In genomic region chr12:6020930-6021329, GRCh38 we compare ENCODE assay signal across 15 cellular contexts.
DNase-seq lines count a peak whose midpoint lies in the region; ATAC-seq, FAIRE-seq and TF ChIP-seq lines count a peak whose summit lies in the region.
"Had no signal": no experiment of that assay in that cellular context is flagged by ENCODE, and none has a peak within 500 bp of the region (broad histone marks: within the 10 kb centered on the region; RNA-seq: fewer than 3 reads in every experiment).

No MANE protein-coding gene starts in this region.

- POLR2A ChIA-PET in endothelial cell of umbilical vein (lab: Charles Lee), result no interaction called here

- BruUV-seq in endothelial cell of umbilical vein (replicated peaks; lab: Mats Ljungman, UMichigan), result no TSS peak

- no peak overlapping the region for H3K9ac ChIP-seq in endothelial cell of umbilical vein (replicated peaks; ENCODE audit: extremely low read depth, insufficient read depth, low read length)

- peak overlapping the region; percentile 7 for H3K27ac ChIP-seq in endothelial cell of umbilical vein (ENCODE audit: insufficient read depth, low read depth, low read length)
- no peak overlapping the region for H3K27ac ChIP-seq in pancreas
- H3K27ac ChIP-seq: coronary artery, gastrocnemius medialis had no signal

- no peak overlapping the region for H3K4me2 ChIP-seq in endothelial cell of umbilical vein (ENCODE audit: insufficient read depth, low read length)

- no peak overlapping the region for H2AFZ ChIP-seq in endothelial cell of umbilical vein (ENCODE audit: low read depth, low read length)

- TF ChIP-seq POLR2A in endothelial cell of umbilical vein (IDR thresholded peaks at IDR 0.05; ENCODE audit: low read depth, low read length), result no peak

- H3K9me3 ChIP-seq in endothelial cell of umbilical vein (replicated peaks; ENCODE audit: control insufficient read depth, insufficient read depth, low read length) (no peaks in the 10 kb centered on the region), pancreas (no peaks in the 10 kb centered on the region)
- H3K9me3 ChIP-seq: gastrocnemius medialis had no signal

- intact Hi-C loops in endothelial cell of umbilical vein (cut with micrococcal nuclease), result no loop called here
- intact Hi-C loops in pancreas (cut with DNase I), result no loop called here

- dilution Hi-C loops in endothelial cell of umbilical vein (cut with MboI; ENCODE audit: extremely low pct_ligation_motif_present, low sequenced_read_pairs), result no loop called here

- H3K9me1 ChIP-seq in endothelial cell of umbilical vein (replicated peaks; ENCODE audit: control insufficient read depth, extremely low read depth, insufficient read depth, low read length), result no peaks in the 10 kb centered on the region

- ATAC-seq in pancreas, result no peak
- ATAC-seq: gastrocnemius medialis; naive thymus-derived CD4-positive, alpha-beta T cell; stimulated activated memory B cell treated with anti-CD40 and anti-IgM and Interleukin-4, amounts not matched to agents 10 μg/mL and 1 μg/mL and 100 μg/mL, for 72 hours had no signal

- H3K4me3 ChIP-seq in endothelial cell of umbilical vein (replicated peaks in 1 of 3; ENCODE audit: insufficient read depth in 1 of 3, low read depth in 1 of 3, low read length in 3 of 3) (no peak overlapping the region), pancreas (no peak overlapping the region)
- H3K4me3 ChIP-seq: coronary artery, gastrocnemius medialis had no signal

- H3K36me3 ChIP-seq in endothelial cell of umbilical vein (ENCODE audit: control insufficient read depth in 2 of 2, extremely low read depth in 1 of 2, insufficient read depth in 2 of 2, low read length in 2 of 2), result peaks cover 52 to 68% of the 10 kb centered on the region in 2 experiments
- H3K36me3 ChIP-seq in pancreas, result no peaks in the 10 kb centered on the region
- H3K36me3 ChIP-seq: gastrocnemius medialis had no signal

- no peak for TF ChIP-seq CTCF in endothelial cell of umbilical vein (IDR thresholded peaks at IDR 0.05; ENCODE audit: extremely low read depth in 1 of 2, insufficient read depth in 1 of 2, low read depth in 1 of 2, low read length in 2 of 2)
- no peak for TF ChIP-seq CTCF in pancreas (IDR thresholded peaks at IDR 0.05)

- peaks cover 22% of the 10 kb centered on the region for H3K79me2 ChIP-seq in endothelial cell of umbilical vein (ENCODE audit: control insufficient read depth, insufficient read depth, low read length)

- 52 to 55% methylated on average over 5 of the region's 5 CpGs for WGBS in pancreas, 2 donors

- H3K4me1 ChIP-seq in endothelial cell of umbilical vein (ENCODE audit: control insufficient read depth, extremely low read depth, insufficient read depth, low read length), result peaks cover 5% of the 10 kb centered on the region
- H3K4me1 ChIP-seq in pancreas, result no peaks in the 10 kb centered on the region
- H3K4me1 ChIP-seq: gastrocnemius medialis had no signal

- H3K27me3 ChIP-seq in endothelial cell of umbilical vein (ENCODE audit: control insufficient read depth in 2 of 2, insufficient read depth in 2 of 2, low read length in 2 of 2), result no peaks in the 10 kb centered on the region
- H3K27me3 ChIP-seq in pancreas, result no peaks in the 10 kb centered on the region
- H3K27me3 ChIP-seq: gastrocnemius medialis had no signal

- FAIRE-seq in endothelial cell of umbilical vein (lab: Jason Lieb, UNC) (peak; percentile 77), pancreas (lab: Jason Lieb, UNC) (no peak)
- FAIRE-seq: astrocyte had no signal

- peaks cover 5% of the 10 kb centered on the region for H4K20me1 ChIP-seq in endothelial cell of umbilical vein (replicated peaks; ENCODE audit: control insufficient read depth, extremely low read depth, insufficient read depth, low read length)

- CTCF ChIA-PET in endothelial cell of umbilical vein (lab: Charles Lee), result no interaction called here

- DNase-seq in NAMALWA (ENCODE audit: low spot score) (peak; percentile 16), NCI-H345 treated with DMSO at 0.1 percent for 48 hours (lab: John Stamatoyannopoulos, UW; ENCODE audit: unreplicated experiment) (peak; percentile 43), endothelial cell of umbilical vein (ENCODE audit: low read depth, low spot score) (peak; percentile 60), renal cortical epithelial cell (ENCODE audit: low read depth) (peak; percentile 52), pancreas (no peak), midbrain (lab: John Stamatoyannopoulos, UW) (no peak)
- DNase-seq in activated CD4-positive, alpha-beta T cell treated with anti-CD3 and anti-CD28 coated beads, Interleukin-2, amount 50 U/mL, for 4 hours, result no peak
- DNase-seq: activated naive CD4-positive, alpha-beta T cell treated with Interleukin-2 at 50 U/mL for 16 hours; gastrocnemius medialis; IMR-90; naive thymus-derived CD4-positive, alpha-beta T cell; NCI-H446 had no signal

TF ChIP-seq in endothelial cell of umbilical vein, 7 proteins besides CTCF, POLR2A, EP300 and RAD21:
- TF ChIP-seq MAX (IDR thresholded peaks at IDR 0.05; ENCODE audit: insufficient read depth, insufficient read length), result no peak
- TF ChIP-seq MYC (IDR thresholded peaks at IDR 0.05; ENCODE audit: low read depth, low read length), result no peak
- TF ChIP-seq FOS (IDR thresholded peaks at IDR 0.05; ENCODE audit: borderline replicate concordance, insufficient read depth, low read length), result no peak
- TF ChIP-seq EZH2 (IDR thresholded peaks at IDR 0.05; ENCODE audit: borderline replicate concordance, low read depth, low read length, severe bottlenecking), result no peak
- TF ChIP-seq JUN (IDR thresholded peaks at IDR 0.05; ENCODE audit: borderline replicate concordance, insufficient read depth, insufficient read length, low read depth), result no peak
- TF ChIP-seq GATA2 (IDR thresholded peaks at IDR 0.05; ENCODE audit: insufficient read depth, insufficient read length, low read depth, low read length), result no peak

Comparison
In these comparisons a context has a peak if more than half of its experiments do, and no peak if none do; other contexts are left out.
1. DNase-seq: peak in NAMALWA (single experiment), NCI-H345 treated with DMSO at 0.1 percent for 48 hours (single experiment), endothelial cell of umbilical vein (single experiment) and renal cortical epithelial cell (single experiment); none in pancreas (0 of 6), midbrain (single experiment) and activated CD4-positive, alpha-beta T cell treated with anti-CD3 and anti-CD28 coated beads, Interleukin-2, amount 50 U/mL, for 4 hours (0 of 2).